Comparison of ENCODE assay signal across 9 cellular contexts in the genomic region with DNA sequence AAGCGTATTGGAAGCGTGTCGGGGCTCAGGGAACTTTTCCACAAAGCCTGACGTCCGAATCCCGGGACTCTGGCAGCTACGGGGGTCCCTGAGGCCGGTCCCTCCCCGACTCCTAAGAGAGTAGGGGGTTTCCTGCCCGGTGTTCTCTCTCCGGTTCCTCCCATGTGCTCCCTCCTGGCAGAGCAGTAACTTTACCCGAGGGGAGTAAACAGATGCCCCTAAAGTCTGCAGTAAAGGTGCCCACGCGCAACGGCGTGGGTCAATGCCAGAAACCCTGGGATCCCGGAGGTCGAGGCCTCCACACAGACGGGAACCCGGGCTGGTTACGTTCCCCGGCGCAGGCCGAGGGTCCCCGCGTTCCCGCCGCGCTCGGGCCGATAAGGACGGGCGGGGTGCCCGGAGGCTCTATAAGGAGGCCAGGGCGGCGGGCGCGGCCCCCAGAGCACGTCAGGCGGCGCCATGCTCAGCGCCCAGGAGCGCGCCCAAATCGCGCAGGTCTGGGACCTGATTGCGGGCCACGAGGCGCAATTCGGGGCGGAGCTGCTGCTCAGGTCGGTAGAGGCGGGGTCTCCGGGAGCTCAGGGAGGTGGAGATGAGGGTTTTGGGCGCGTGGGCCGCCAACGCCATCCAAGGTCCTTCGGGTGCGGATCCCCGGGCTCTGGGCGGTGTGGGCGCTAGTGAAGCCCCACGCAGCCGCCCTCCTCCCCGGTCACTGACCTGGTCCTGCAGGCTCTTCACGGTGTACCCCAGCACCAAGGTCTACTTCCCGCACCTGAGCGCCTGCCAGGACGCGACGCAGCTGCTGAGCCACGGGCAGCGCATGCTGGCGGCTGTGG. TPM values are rescaled to one million over a fixed set of nuclear protein-coding genes. Genes with fewer than 3 reads are reported as not detected.
A peak's percentile ranks its signal among the peaks of the same experiment; 100 is the strongest.
DNase-seq lines count a peak whose midpoint lies in the region; TF ChIP-seq lines count a peak whose summit lies in the region.
"Had no signal": no experiment of that assay in that cellular context is flagged by ENCODE, and none has a peak within 500 bp of the region (broad histone marks: within the 10 kb centered on the region; RNA-seq: fewer than 3 reads in every experiment).

A gene with protein sequence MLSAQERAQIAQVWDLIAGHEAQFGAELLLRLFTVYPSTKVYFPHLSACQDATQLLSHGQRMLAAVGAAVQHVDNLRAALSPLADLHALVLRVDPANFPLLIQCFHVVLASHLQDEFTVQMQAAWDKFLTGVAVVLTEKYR (plus strand): TSS at position 440 of the 836 bp plus-strand sequence. CDS start 20 bp downstream, at position 460.

- no peaks in the 10 kb centered on the region for H3K9me3 Mint-ChIP-seq in nephron progenitor cell

- intact Hi-C loops in dorsolateral prefrontal cortex (cut with DNase I) = no loop called here

- H3K27me3 ChIP-seq in HUES48 (ENCODE audit: control insufficient read depth, insufficient read depth, low read length) (peaks cover 70% of the 10 kb centered on the region), dorsolateral prefrontal cortex (peaks cover 0 to 57% (median 50%) of the 10 kb centered on the region in 45 donors)

- peaks cover 91% of the 10 kb centered on the region for H3K27me3 Mint-ChIP-seq in nephron progenitor cell (ENCODE audit: low read depth, poor library complexity)

- no peak within 1 kb of the TSS for H3K27ac Mint-ChIP-seq in nephron progenitor cell

- peaks cover 15% of the 10 kb centered on the region for H3K4me1 ChIP-seq in HUES48 (ENCODE audit: control insufficient read depth, insufficient read depth, low read length)

- peak within 1 kb of the TSS; percentile 51 for H3K4me3 ChIP-seq in HUES48 (ENCODE audit: low read depth, low read length)
- H3K4me3 ChIP-seq in dorsolateral prefrontal cortex = peak within 1 kb of the TSS in 50 of 59 donors; percentile 4 to 56 (median 28)

- no peak within 1 kb of the TSS for H3K9ac ChIP-seq in HUES48 (ENCODE audit: low read depth, low read length)

- TF ChIP-seq CTCF in C4-2B (conservative IDR thresholded peaks at IDR 0.05) (no peak), dorsolateral prefrontal cortex (IDR thresholded peaks at IDR 0.05 in 54 of 56, conservative IDR thresholded peaks at IDR 0.05 in 2 of 56; ENCODE audit: low read depth in 1 of 56, partially characterized antibody in 56 of 56) (no peak), nephron progenitor cell (IDR thresholded peaks at IDR 0.05) (no peak)

- no peaks in the 10 kb centered on the region for H3K4me1 Mint-ChIP-seq in nephron progenitor cell

- peak within 1 kb of the TSS; percentile 20 for H3K4me3 Mint-ChIP-seq in nephron progenitor cell

- H3K27ac ChIP-seq in C4-2B (peak within 1 kb of the TSS; percentile 17; the same call in 1 of the 2 replicates), HUES48 (ENCODE audit: low read depth, low read length) (no peak within 1 kb of the TSS), dorsolateral prefrontal cortex (no peak within 1 kb of the TSS)

- DNase-seq in dorsolateral prefrontal cortex = no peak
- DNase-seq in nephron progenitor cell = no peak
- no peak for DNase-seq in CD1c-positive myeloid dendritic cell (ENCODE audit: extremely low spot score)
- no peak for DNase-seq in anterior cingulate cortex (lab: John Stamatoyannopoulos, UW)
- DNase-seq in GDM1 (lab: John Stamatoyannopoulos, UW) = no peak
- DNase-seq in SK-N-DZ (ENCODE audit: low spot score) = no peak

- H3K9me3 ChIP-seq in HUES48 (ENCODE audit: control insufficient read depth, insufficient read depth, low read length) = no peaks in the 10 kb centered on the region

- no peaks in the 10 kb centered on the region for H3K36me3 Mint-ChIP-seq in nephron progenitor cell (ENCODE audit: low read depth)

- H3K36me3 ChIP-seq in HUES48 (ENCODE audit: control insufficient read depth, insufficient read depth, low read length) = no peaks in the 10 kb centered on the region

RNA-seq across cellular contexts. Expression of the gene that starts here (rescaled TPM):
- total RNA-seq in dorsolateral prefrontal cortex = 1 to 10 TPM in 15 of 120 experiments, not detected in 105; 1.1 to 2.5 (median 1.4) TPM
- polyA plus RNA-seq in SK-N-DZ (2014; cell fraction: cytosol; rRNA removed) = not detected in 2 replicates
- not detected in 2 replicates for polyA plus RNA-seq in SK-N-DZ (2014; cell fraction: nucleus; rRNA removed)
- total RNA-seq: LHCN-M2 had no signal
